In genomic region chr15:80559761-80560160, GRCh38 we compare ENCODE assay signal across 29 cellular contexts.
"Had no signal": no experiment of that assay in that cellular context is flagged by ENCODE, and none has a peak within 500 bp of the region (broad histone marks: within the 10 kb centered on the region; RNA-seq: fewer than 3 reads in every experiment).

No MANE protein-coding gene starts in this region.

- H3K27me3 ChIP-seq: gastrocnemius medialis, sigmoid colon had no signal

- ATAC-seq: gastrocnemius medialis; psoas muscle; stimulated activated memory B cell treated with anti-CD40 and anti-IgM and Interleukin-4, amounts not matched to agents 10 μg/mL and 1 μg/mL and 100 μg/mL, for 72 hours; stimulated activated naive CD8-positive, alpha-beta T cell treated with anti-CD3 and anti-CD28 coated beads, Interleukin-15, amount 100 ng/mL, for 72 hours had no signal

- H3K9me3 ChIP-seq: gastrocnemius medialis, left ventricle myocardium inferior, psoas muscle, sigmoid colon had no signal

- H3K27ac ChIP-seq: epithelial cell of prostate, gastrocnemius medialis, left ventricle myocardium inferior, parathyroid adenoma, psoas muscle, sigmoid colon had no signal

- DNase-seq: activated CD4-positive, alpha-beta memory T cell treated with anti-CD3 and anti-CD28 coated beads, Interleukin-2, amount 10 ng/mL, durations not matched to agents 7 days and 5 days; activated CD4-positive, alpha-beta T cell treated with anti-CD3 and anti-CD28 coated beads for 1 hour; activated CD4-positive, alpha-beta T cell treated with anti-CD3 and anti-CD28 coated beads, Interleukin-2, amount 10 ng/mL, durations not matched to agents 7 days and 5 days; activated CD8-positive, alpha-beta memory T cell treated with anti-CD3 and anti-CD28 coated beads, Interleukin-2, amount 50 U/mL, for 48 hours; activated gamma-delta T cell; activated naive CD4-positive, alpha-beta T cell treated with anti-CD3 and anti-CD28 coated beads, Interleukin-2, amount 10 ng/mL, durations not matched to agents 7 days and 5 days; activated naive CD8-positive, alpha-beta T cell treated with anti-CD3 and anti-CD28 coated beads, Interleukin-2, amount 10 ng/mL, durations not matched to agents 7 days and 5 days; activated T-cell treated with anti-CD3 and anti-CD28 coated beads, Interleukin-2, amount 50 U/mL, for 24 hours; amniotic stem cell; effector CD4-positive, alpha-beta T cell; gastrocnemius medialis; glutamatergic neuron; left ventricle myocardium inferior; mammary epithelial cell; midbrain; naive thymus-derived CD4-positive, alpha-beta T cell; nucleus accumbens; psoas muscle; sigmoid colon; small intestine; stimulated activated CD4-positive, alpha-beta T cell treated with anti-CD3 and anti-CD28 coated beads, Interleukin-4, amount 100 ng/mL, for 24 hours; stimulated activated CD8-positive, alpha-beta memory T cell treated with anti-CD3 and anti-CD28 coated beads, Interleukin-4, amount 100 ng/mL, for 48 hours; stimulated activated naive CD8-positive, alpha-beta T cell treated with anti-CD3 and anti-CD28 coated beads, Interleukin-15, amount 100 ng/mL, for 72 hours; substantia nigra; T1000 had no signal

- H3K9ac ChIP-seq: parathyroid adenoma had no signal

- FAIRE-seq: islet of Langerhans, small intestine had no signal

- H3K36me3 ChIP-seq: gastrocnemius medialis, left ventricle myocardium inferior had no signal

- H3K4me3 ChIP-seq: gastrocnemius medialis, left ventricle myocardium inferior, psoas muscle, sigmoid colon had no signal

- H3K4me1 ChIP-seq: gastrocnemius medialis, left ventricle myocardium inferior, parathyroid adenoma, psoas muscle, sigmoid colon had no signal
